1 cellular context compared by ENCODE assay signal in the genomic region with DNA sequence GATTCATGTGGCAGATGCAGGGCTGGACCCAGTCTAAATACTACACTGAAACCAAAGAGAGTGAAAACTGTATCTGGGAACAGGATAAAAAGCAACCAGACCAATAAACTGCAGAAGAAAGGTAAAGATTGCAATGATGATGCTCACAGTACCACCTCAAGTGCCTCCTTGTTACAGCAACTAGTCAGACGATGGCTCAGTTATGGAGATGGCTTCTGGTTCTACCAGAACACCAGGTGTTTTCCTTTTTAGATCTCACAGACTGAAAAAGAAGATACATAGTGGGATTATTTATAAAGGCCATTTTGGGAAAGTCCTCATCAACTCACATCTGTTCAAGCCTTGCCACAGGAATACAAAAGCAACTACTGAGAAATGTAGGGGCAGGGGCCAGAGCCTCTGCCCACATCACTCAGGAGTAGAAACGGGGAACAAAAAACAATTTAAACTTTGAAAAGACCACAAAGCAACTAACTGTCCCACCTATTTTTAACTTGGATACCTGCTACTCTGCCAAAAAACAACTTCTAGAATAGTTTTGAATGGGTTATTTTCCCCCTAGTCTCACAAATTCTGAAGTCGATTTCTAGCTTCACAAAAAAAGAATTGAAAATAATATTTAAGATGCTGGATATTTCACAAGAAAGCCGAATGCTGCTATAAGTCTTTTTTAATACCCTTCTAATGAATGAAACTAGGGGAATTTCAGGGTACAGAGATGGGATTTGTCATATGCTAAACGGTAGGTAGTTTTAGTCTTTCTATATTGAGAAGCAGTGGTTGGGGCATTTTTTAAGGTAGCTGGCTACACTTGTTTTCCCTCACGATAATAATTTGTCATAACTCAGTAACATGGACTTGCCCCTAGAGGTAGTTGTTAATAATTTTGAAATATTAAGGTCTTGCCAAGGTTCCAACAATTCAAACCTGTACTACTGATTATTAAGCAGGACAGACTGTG.
TF ChIP-seq lines count a peak whose summit lies in the region.

No MANE protein-coding gene starts in this region.

TF ChIP-seq in H1, 55 proteins besides CTCF, POLR2A, EP300 and RAD21 (continued from another document):
- TF ChIP-seq, protein P1, sequence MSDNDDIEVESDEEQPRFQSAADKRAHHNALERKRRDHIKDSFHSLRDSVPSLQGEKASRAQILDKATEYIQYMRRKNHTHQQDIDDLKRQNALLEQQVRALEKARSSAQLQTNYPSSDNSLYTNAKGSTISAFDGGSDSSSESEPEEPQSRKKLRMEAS (IDR thresholded peaks at IDR 0.05): no peak
